In the genomic region with DNA sequence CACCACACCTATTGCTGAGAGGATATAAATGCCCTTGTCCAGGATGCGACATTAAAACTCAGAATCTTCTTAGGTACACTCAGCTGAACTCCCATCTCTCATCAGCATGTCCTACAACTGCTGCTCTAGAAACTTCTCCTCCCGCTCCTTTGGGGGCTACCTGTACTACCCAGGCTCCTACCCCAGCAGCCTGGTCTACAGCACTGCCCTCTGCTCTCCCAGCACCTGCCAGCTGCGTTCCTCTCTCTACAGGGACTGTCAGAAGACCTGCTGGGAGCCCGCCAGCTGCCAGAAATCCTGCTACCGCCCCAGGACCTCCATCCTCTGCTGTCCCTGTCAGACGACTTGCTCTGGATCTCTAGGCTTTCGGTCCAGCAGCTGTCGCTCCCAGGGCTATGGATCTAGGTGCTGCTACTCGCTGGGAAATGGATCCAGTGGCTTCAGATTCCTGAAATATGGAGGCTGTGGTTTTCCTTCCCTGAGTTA, we compare ENCODE assay signal across 1 cellular context.
TF ChIP-seq lines count a peak whose summit lies in the region.

A gene with protein sequence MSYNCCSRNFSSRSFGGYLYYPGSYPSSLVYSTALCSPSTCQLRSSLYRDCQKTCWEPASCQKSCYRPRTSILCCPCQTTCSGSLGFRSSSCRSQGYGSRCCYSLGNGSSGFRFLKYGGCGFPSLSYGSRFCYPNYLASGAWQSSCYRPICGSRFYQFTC (plus strand): TSS at position 51 of the 486 bp plus-strand sequence. CDS start 56 bp downstream, at position 107.

TF ChIP-seq in H1, 55 proteins besides CTCF, POLR2A, EP300 and RAD21:
- TF ChIP-seq MAFK (IDR thresholded peaks at IDR 0.05; ENCODE audit: low read depth, low read length) (no peak), RXRA (IDR thresholded peaks at IDR 0.05; ENCODE audit: insufficient read depth, low read depth, low read length) (no peak), CBX8 (IDR thresholded peaks at IDR 0.05; ENCODE audit: borderline replicate concordance, low read depth, low read length) (no peak), RNF2 (IDR thresholded peaks at IDR 0.05; ENCODE audit: borderline replicate concordance, low read depth, low read length, missing control alignments, poor library complexity, severe bottlenecking) (no peak), SUZ12 (IDR thresholded peaks at IDR 0.05; ENCODE audit: low read length) (no peak), ZNF274 (IDR thresholded peaks at IDR 0.05; ENCODE audit: borderline replicate concordance, extremely low read depth, low read length) (no peak), GABPA (IDR thresholded peaks at IDR 0.05; ENCODE audit: borderline replicate concordance, insufficient read depth, low read length) (no peak), PHF8 (conservative IDR thresholded peaks at IDR 0.05; ENCODE audit: low read depth, low read length) (no peak), CBX5 (IDR thresholded peaks at IDR 0.05; ENCODE audit: low read depth, low read length) (no peak), KDM4A (IDR thresholded peaks at IDR 0.05; ENCODE audit: low read depth, low read length, severe bottlenecking) (no peak), SRF (IDR thresholded peaks at IDR 0.05; ENCODE audit: low read depth, low read length) (no peak), EGR1 (IDR thresholded peaks at IDR 0.05; ENCODE audit: borderline replicate concordance, low read depth, low read length) (no peak), BRCA1 (IDR thresholded peaks at IDR 0.05; ENCODE audit: low read depth, low read length) (no peak), TBP (IDR thresholded peaks at IDR 0.05; ENCODE audit: low read depth, low read length) (no peak), SP4 (IDR thresholded peaks at IDR 0.05; ENCODE audit: low read length) (no peak), CHD2 (IDR thresholded peaks at IDR 0.05; ENCODE audit: low read length) (no peak), TAF1 (IDR thresholded peaks at IDR 0.05; ENCODE audit: low read depth, low read length) (no peak), MAX (IDR thresholded peaks at IDR 0.05) (no peak)
